In the genomic region with DNA sequence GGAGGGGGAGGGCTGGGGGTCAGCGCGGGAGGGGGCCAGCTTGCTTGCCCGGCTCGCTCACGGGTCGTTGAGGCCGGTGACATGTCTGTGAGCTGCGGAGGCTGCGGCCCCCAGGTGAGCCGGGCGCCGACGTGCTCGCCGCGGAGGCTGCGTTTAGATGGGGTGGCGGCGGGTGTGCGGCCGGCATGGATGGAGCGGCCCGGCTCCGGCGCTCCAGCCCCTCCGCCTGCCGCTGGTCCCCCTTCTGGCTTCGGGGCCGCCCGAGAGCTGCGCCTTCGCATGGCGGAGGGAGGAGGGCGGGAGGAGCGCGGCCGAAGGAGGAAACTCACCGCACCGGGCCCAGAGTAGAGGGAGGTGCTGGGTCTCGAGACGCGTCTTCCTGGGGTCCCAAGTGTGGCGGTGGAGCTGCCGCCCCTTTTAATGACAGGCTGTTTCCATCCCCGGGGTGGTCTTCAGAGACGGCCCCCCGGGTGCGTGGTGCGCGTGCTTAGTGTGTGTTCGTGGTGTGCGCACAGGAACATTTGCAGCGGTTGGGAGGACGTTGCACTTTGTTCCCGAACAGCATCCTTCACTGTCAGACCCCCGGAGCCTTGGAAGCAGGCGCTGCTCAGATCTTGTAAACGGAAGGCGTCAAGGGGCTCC, we compare ENCODE assay signal across 8 cellular contexts. TPM values are rescaled to one million over a fixed set of nuclear protein-coding genes. Genes with fewer than 3 reads are reported as not detected.
DNase-seq lines count a peak whose midpoint lies in the region; ATAC-seq, FAIRE-seq and TF ChIP-seq lines count a peak whose summit lies in the region.

A gene with protein sequence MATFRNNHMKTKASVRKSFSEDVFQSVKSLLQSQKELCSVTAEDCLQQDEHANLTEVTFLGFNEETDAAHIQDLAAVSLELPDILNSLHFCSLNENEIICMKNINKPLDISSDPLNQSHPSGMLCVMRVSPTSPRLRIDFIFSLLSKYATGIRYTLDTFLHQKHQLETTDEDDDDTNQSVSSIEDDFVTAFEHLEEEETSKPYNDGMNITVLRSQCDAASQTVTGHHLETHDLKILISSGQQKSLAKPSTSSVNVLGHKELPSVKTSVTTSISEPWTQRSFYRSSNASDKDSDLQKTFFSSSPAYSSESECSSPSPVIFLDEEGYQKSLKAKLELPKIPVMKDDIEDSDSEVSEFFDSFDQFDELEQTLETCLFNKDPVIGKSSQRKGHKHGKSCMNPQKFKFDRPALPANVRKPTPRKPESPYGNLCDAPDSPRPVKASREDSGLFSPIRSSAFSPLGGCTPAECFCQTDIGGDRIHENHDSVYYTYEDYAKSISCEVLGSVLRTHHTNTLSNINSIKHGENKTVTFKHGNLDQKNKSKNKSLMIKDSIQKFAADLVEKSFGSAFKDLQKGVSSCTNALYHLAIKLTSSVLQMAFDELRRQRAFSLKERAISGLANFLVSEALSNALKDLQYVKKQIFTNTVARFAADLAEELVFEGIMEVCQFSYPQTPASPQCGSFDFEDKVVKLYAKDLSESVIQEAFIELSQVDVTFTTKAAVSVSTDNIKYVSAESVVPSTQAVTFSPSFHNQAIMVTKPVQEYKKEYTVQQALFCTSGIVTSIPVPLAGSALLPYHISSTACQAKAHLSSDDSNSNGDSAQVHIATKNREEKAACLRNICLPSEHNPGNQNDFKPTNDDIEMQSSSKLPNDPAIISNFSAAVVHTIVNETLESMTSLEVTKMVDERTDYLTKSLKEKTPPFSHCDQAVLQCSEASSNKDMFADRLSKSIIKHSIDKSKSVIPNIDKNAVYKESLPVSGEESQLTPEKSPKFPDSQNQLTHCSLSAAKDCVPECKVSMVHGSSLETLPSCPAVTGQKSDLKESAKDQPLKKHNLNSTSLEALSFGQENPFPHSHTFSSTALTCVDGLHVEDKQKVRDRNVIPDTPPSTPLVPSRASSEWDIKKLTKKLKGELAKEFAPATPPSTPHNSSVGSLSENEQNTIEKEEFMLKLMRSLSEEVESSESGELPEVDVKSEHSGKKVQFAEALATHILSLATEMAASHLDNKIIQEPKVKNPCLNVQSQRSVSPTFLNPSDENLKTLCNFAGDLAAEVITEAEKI (N-terminal part only) (plus strand): TSS at position 38 of the 642 bp plus-strand sequence. CDS start 14,197 bp downstream, outside the sequence.

- H3K4me1 ChIP-seq in A549: peaks cover 12% of the 10 kb centered on the region; the same call in 2 of the 3 replicates

- peak; percentile 5 to 15 for DNase-seq in A549 (ENCODE audit: low read depth in 1 of 2, low spot score in 1 of 2)
- peak; percentile 6 for DNase-seq in NOMO-1 treated with dmso at 0.1 percent for 144 hours (lab: John Stamatoyannopoulos, UW; ENCODE audit: unreplicated experiment)
- peak; percentile 44 for DNase-seq in activated T-helper 1 cell treated with anti-CD3 and anti-CD28 coated beads, Interleukin-12 subunit alpha, Interleukin-12 subunit beta, Interleukin-2, Interleukin-4 antibody, amounts not matched to agents 30 ng/mL and 10 ng/mL and 1 ng/mL, durations not matched to agents 14 hours and 24 hours and 36 hours (ENCODE audit: low spot score)
- peak; percentile 36 for DNase-seq in fibroblast of peridontal ligament (ENCODE audit: extremely low read depth)
- peak; percentile 74 for DNase-seq in nephron progenitor cell
- peak; percentile 11 for DNase-seq in stromal cell of bone marrow (ENCODE audit: low read depth)

- intact Hi-C loops in activated T-helper 1 cell treated with anti-CD3 and anti-CD28 coated beads, Interleukin-12 subunit alpha, Interleukin-12 subunit beta, Interleukin-2, Interleukin-4 antibody, amounts not matched to agents 30 ng/mL and 10 ng/mL and 1 ng/mL, durations not matched to agents 14 hours and 24 hours and 36 hours (cut with micrococcal nuclease): loop anchor here (2.0 to 10.0 kb wide), 7 partner anchors 135 to 1009 kb away; a partner anchor contains a TSS

- peak within 1 kb of the TSS; percentile 86 for H3K4me3 ChIP-seq in A549

- no peak for TF ChIP-seq CTCF in A549 (IDR thresholded peaks at IDR 0.05)
- no peak for TF ChIP-seq CTCF in nephron progenitor cell (IDR thresholded peaks at IDR 0.05)

- CTCF ChIA-PET in A549 (lab: Yijun Ruan, JAX): interaction anchor here (1.2 to 1.4 kb wide), 3 partner anchors 16 to 605 kb away, joined by 3 read pairs; no protein-coding TSS in a partner anchor

- peaks cover 9% of the 10 kb centered on the region for H3K9me3 Mint-ChIP-seq in activated T-helper 1 cell treated with anti-CD3 and anti-CD28 coated beads, Interleukin-12 subunit alpha, Interleukin-12 subunit beta, Interleukin-2, Interleukin-4 antibody, amounts not matched to agents 30 ng/mL and 10 ng/mL and 1 ng/mL, durations not matched to agents 14 hours and 24 hours and 36 hours
- peaks cover 27% of the 10 kb centered on the region for H3K9me3 Mint-ChIP-seq in nephron progenitor cell

- POLR2A ChIA-PET in A549 (lab: Yijun Ruan, JAX): interaction anchor here (0.8 to 1.6 kb wide), 3 partner anchors 25 to 1607 kb away, joined by 3 to 4 read pairs (median 4); a partner anchor contains a TSS

- peak within 1 kb of the TSS; percentile 87 to 99 for H3K27ac ChIP-seq in A549

- TF ChIP-seq RAD21 in A549 (conservative IDR thresholded peaks at IDR 0.05 in 1 of 2, IDR thresholded peaks at IDR 0.05 in 1 of 2): no peak

- FAIRE-seq in A549 (lab: Jason Lieb, UNC): no peak

- 2% methylated on average over 26 of the region's 59 CpGs for WGBS in A549 (ENCODE audit: missing lambda C conversion rate)

- no peaks in the 10 kb centered on the region for H3K9me3 ChIP-seq in A549

- TF ChIP-seq POLR2A in A549 (IDR thresholded peaks at IDR 0.05; ENCODE audit: low read length): peak; percentile 60

- peaks cover 24% of the 10 kb centered on the region for H3K36me3 Mint-ChIP-seq in activated T-helper 1 cell treated with anti-CD3 and anti-CD28 coated beads, Interleukin-12 subunit alpha, Interleukin-12 subunit beta, Interleukin-2, Interleukin-4 antibody, amounts not matched to agents 30 ng/mL and 10 ng/mL and 1 ng/mL, durations not matched to agents 14 hours and 24 hours and 36 hours (ENCODE audit: low read depth)
- H3K36me3 Mint-ChIP-seq in nephron progenitor cell (ENCODE audit: low read depth): peaks cover 21% of the 10 kb centered on the region

- ATAC-seq in A549 (peak; percentile 65 to 69), GM18511 (IDR thresholded peaks at IDR 0.05; ENCODE audit: unreplicated experiment) (peak; percentile 29), HG03039 (IDR thresholded peaks at IDR 0.05; ENCODE audit: unreplicated experiment) (peak; percentile 22)

- TF ChIP-seq EP300 in A549 (IDR thresholded peaks at IDR 0.05): no peak

- H3K4me2 ChIP-seq in A549: peak within 1 kb of the TSS; percentile 94

- H3K4me1 Mint-ChIP-seq in activated T-helper 1 cell treated with anti-CD3 and anti-CD28 coated beads, Interleukin-12 subunit alpha, Interleukin-12 subunit beta, Interleukin-2, Interleukin-4 antibody, amounts not matched to agents 30 ng/mL and 10 ng/mL and 1 ng/mL, durations not matched to agents 14 hours and 24 hours and 36 hours (ENCODE audit: low read depth): peaks cover 60% of the 10 kb centered on the region
- peaks cover 39% of the 10 kb centered on the region for H3K4me1 Mint-ChIP-seq in nephron progenitor cell

- peak within 1 kb of the TSS; percentile 99 for H3K27ac Mint-ChIP-seq in activated T-helper 1 cell treated with anti-CD3 and anti-CD28 coated beads, Interleukin-12 subunit alpha, Interleukin-12 subunit beta, Interleukin-2, Interleukin-4 antibody, amounts not matched to agents 30 ng/mL and 10 ng/mL and 1 ng/mL, durations not matched to agents 14 hours and 24 hours and 36 hours
- H3K27ac Mint-ChIP-seq in nephron progenitor cell: peak within 1 kb of the TSS; percentile 99

- H3K4me3 Mint-ChIP-seq in activated T-helper 1 cell treated with anti-CD3 and anti-CD28 coated beads, Interleukin-12 subunit alpha, Interleukin-12 subunit beta, Interleukin-2, Interleukin-4 antibody, amounts not matched to agents 30 ng/mL and 10 ng/mL and 1 ng/mL, durations not matched to agents 14 hours and 24 hours and 36 hours: peak within 1 kb of the TSS; percentile 97
- peak within 1 kb of the TSS; percentile 99 for H3K4me3 Mint-ChIP-seq in nephron progenitor cell

- peaks cover 5% of the 10 kb centered on the region for H3K27me3 Mint-ChIP-seq in activated T-helper 1 cell treated with anti-CD3 and anti-CD28 coated beads, Interleukin-12 subunit alpha, Interleukin-12 subunit beta, Interleukin-2, Interleukin-4 antibody, amounts not matched to agents 30 ng/mL and 10 ng/mL and 1 ng/mL, durations not matched to agents 14 hours and 24 hours and 36 hours (ENCODE audit: insufficient read depth)
- H3K27me3 Mint-ChIP-seq in nephron progenitor cell (ENCODE audit: low read depth, poor library complexity): no peaks in the 10 kb centered on the region

TF ChIP-seq in A549, 52 proteins besides CTCF, POLR2A, EP300 and RAD21 (continues in another document):
- TF ChIP-seq ZNF302 (CRISPR knock-in tag; IDR thresholded peaks at IDR 0.05): no peak
- TF ChIP-seq, protein P1, sequence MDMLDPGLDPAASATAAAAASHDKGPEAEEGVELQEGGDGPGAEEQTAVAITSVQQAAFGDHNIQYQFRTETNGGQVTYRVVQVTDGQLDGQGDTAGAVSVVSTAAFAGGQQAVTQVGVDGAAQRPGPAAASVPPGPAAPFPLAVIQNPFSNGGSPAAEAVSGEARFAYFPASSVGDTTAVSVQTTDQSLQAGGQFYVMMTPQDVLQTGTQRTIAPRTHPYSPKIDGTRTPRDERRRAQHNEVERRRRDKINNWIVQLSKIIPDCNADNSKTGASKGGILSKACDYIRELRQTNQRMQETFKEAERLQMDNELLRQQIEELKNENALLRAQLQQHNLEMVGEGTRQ (IDR thresholded peaks at IDR 0.05): no peak

RNA-seq across cellular contexts. Expression of the gene that starts here (rescaled TPM):
- polyA plus RNA-seq in A549 (2011; rRNA removed): 19.0 and 21.3 TPM in 2 replicates
- polyA plus RNA-seq in A549 (2012; cell fraction: cytosol; rRNA removed): 2.3 and 2.7 TPM in 2 replicates
- polyA plus RNA-seq in A549 (2012; cell fraction: nucleus; rRNA removed): 1.4 and 2.3 TPM in 2 replicates
- polyA plus RNA-seq in A549 (2017; fragmentation: RNase III; extraction: RNeasy Plus Mini Kit Qiagen cat#74134 plus additional on column Dnase treatment): 7.2 to 7.6 TPM (median 7.4 TPM) in 3 replicates
- 16.4 and 16.9 TPM in 2 replicates for polyA minus RNA-seq in A549 (2011; rRNA and poly(A)+ RNA removed)
- 31.7 and 32.1 TPM in 2 replicates for total RNA-seq in activated T-helper 1 cell treated with anti-CD3 and anti-CD28 coated beads, Interleukin-12 subunit alpha, Interleukin-12 subunit beta, Interleukin-2, Interleukin-4 antibody, amounts not matched to agents 30 ng/mL and 10 ng/mL and 1 ng/mL, durations not matched to agents 14 hours and 24 hours and 36 hours

Comparison
In these comparisons a context has a peak if more than half of its experiments do, and no peak if none do; other contexts are left out.
1. Peak in every context shown above with its lines: DNase-seq, ATAC-seq, H3K4me3 ChIP-seq and H3K27ac ChIP-seq.
2. DNase-seq: peak in every context shown above with its lines; median percentile 74 in nephron progenitor cell; 44 in activated T-helper 1 cell treated with anti-CD3 and anti-CD28 coated beads, Interleukin-12 subunit alpha, Interleukin-12 subunit beta, Interleukin-2, Interleukin-4 antibody, amounts not matched to agents 30 ng/mL and 10 ng/mL and 1 ng/mL, durations not matched to agents 14 hours and 24 hours and 36 hours; 36 in fibroblast of peridontal ligament; 11 in stromal cell of bone marrow; 10 in A549; 6 in NOMO-1 treated with dmso at 0.1 percent for 144 hours.